ENCODE assay signal across 8 cellular contexts in genomic region chr7:100799037-100799896, GRCh38. TPM values are rescaled to one million over a fixed set of nuclear protein-coding genes. Genes with fewer than 3 reads are reported as not detected.
DNase-seq lines count a peak whose midpoint lies in the region; ATAC-seq and TF ChIP-seq lines count a peak whose summit lies in the region.

No MANE protein-coding gene starts in this region.

- WGBS in smooth muscle cell (ENCODE audit: low lambda C conversion rate) = 34% methylated on average over 14 of the region's 14 CpGs

- H3K4me1 ChIP-seq in SJCRH30 (peaks cover 19% of the 10 kb centered on the region), right atrium auricular region (peaks cover 0 to 46% of the 10 kb centered on the region in 2 donors), smooth muscle cell (ENCODE audit: low read depth) (peaks cover 15% of the 10 kb centered on the region)

- H3K36me3 ChIP-seq in SJCRH30 (0 out of 2 replicates have a peak, but pooled peaks cover under 1% of the 10 kb centered on the region), right atrium auricular region (peaks cover 1% of the 10 kb centered on the region), smooth muscle cell (ENCODE audit: low read depth) (no peaks in the 10 kb centered on the region)

- H3K9ac ChIP-seq in smooth muscle cell (ENCODE audit: low read depth) = no peak overlapping the region

- H3K27ac ChIP-seq in HL-60 (replicated peaks) = no peak overlapping the region
- no peak overlapping the region for H3K27ac ChIP-seq in SJCRH30
- H3K27ac ChIP-seq in right atrium auricular region = no peak overlapping the region
- H3K27ac ChIP-seq in smooth muscle cell (ENCODE audit: low read depth) = no peak overlapping the region

- no peaks in the 10 kb centered on the region for H3K79me2 ChIP-seq in smooth muscle cell (ENCODE audit: low read depth)

- H2AFZ ChIP-seq in smooth muscle cell (ENCODE audit: low read depth) = no peak overlapping the region

- peak; percentile 27 for DNase-seq in COR-L47 (lab: John Stamatoyannopoulos, UW)
- DNase-seq in HL-60 (ENCODE audit: low read depth in 1 of 2, low spot score in 1 of 2) = peak; percentile 72 to 87
- DNase-seq in SJCRH30 = peak; percentile 79 to 86
- DNase-seq in activated naive CD4-positive, alpha-beta T cell treated with anti-CD3 and anti-CD28 coated beads, Interleukin-2, amount 50 U/mL, for 16 hours = peak; percentile 47
- DNase-seq in right atrium auricular region (ENCODE audit: low spot score) = peak; percentile 70
- DNase-seq in smooth muscle cell (lab: John Stamatoyannopoulos, UW; ENCODE audit: unreplicated experiment) = peak; percentile 3

- TF ChIP-seq CTCF in HL-60 (IDR thresholded peaks at IDR 0.05; ENCODE audit: insufficient read depth, low read length) (peak; percentile 58), right atrium auricular region (IDR thresholded peaks at IDR 0.05) (peak in 1 of 2 donors; percentile 81), smooth muscle cell (IDR thresholded peaks at IDR 0.05; ENCODE audit: borderline replicate concordance, insufficient read depth, poor library complexity, severe bottlenecking) (peak; percentile 56)

- peaks cover 14% of the 10 kb centered on the region for H4K20me1 ChIP-seq in smooth muscle cell (ENCODE audit: low read depth)

- H3K9me3 ChIP-seq in SJCRH30 (replicated peaks) (no peaks in the 10 kb centered on the region), right atrium auricular region (no peaks in the 10 kb centered on the region), smooth muscle cell (replicated peaks; ENCODE audit: low read depth) (no peaks in the 10 kb centered on the region)

- no peak overlapping the region for H3K4me2 ChIP-seq in smooth muscle cell

- H3K4me3 ChIP-seq in HL-60 (replicated peaks; ENCODE audit: insufficient read depth, low read length) (no peak overlapping the region), SJCRH30 (no peak overlapping the region), right atrium auricular region (no peak overlapping the region), smooth muscle cell (no peak overlapping the region)

- no peak for ATAC-seq in GM21619 (IDR thresholded peaks at IDR 0.05; ENCODE audit: unreplicated experiment)
- ATAC-seq in GM21360 (IDR thresholded peaks at IDR 0.05; ENCODE audit: unreplicated experiment) = no peak

- no peaks in the 10 kb centered on the region for H3K27me3 ChIP-seq in HL-60 (ENCODE audit: insufficient read depth, poor library complexity, severe bottlenecking)
- peaks cover 10% of the 10 kb centered on the region; the same call in 1 of the 2 replicates for H3K27me3 ChIP-seq in SJCRH30
- no peaks in the 10 kb centered on the region for H3K27me3 ChIP-seq in right atrium auricular region
- no peaks in the 10 kb centered on the region for H3K27me3 ChIP-seq in smooth muscle cell (ENCODE audit: low read depth)

- peaks cover 9% of the 10 kb centered on the region for H3F3A ChIP-seq in smooth muscle cell (ENCODE audit: low read depth)

RNA-seq across cellular contexts. Expression of gene EPHB4, which starts 28.1 kb away (rescaled TPM):
- 61.7 and 62.3 TPM in 2 replicates for total RNA-seq in SJCRH30 (2014; rRNA removed; shearing (Covaris generic))
- total RNA-seq in right atrium auricular region (10 to 100 TPM; 25.0 to 64.6 TPM), smooth muscle cell (45.4 and 49.4 TPM in 2 replicates)
- 50.5 and 56.3 TPM in 2 replicates for polyA plus RNA-seq in smooth muscle cell

RNA-seq across cellular contexts. Expression of gene SLC12A9, which starts 53.2 kb away (rescaled TPM):
- 12.2 and 15.0 TPM in 2 replicates for total RNA-seq in SJCRH30 (2014; rRNA removed; shearing (Covaris generic))
- total RNA-seq in right atrium auricular region (1 to 10 TPM; 5.0 to 9.0 TPM), smooth muscle cell (8.9 and 16.8 TPM in 2 replicates)
- polyA plus RNA-seq in smooth muscle cell = 12.1 and 17.8 TPM in 2 replicates

Comparison
In these comparisons a context has a peak if more than half of its experiments do, and no peak if none do; other contexts are left out.
1. DNase-seq: peak in every context shown above with its lines; median percentile 82 in SJCRH30; 80 in HL-60; 70 in right atrium auricular region; 47 in activated naive CD4-positive, alpha-beta T cell treated with anti-CD3 and anti-CD28 coated beads, Interleukin-2, amount 50 U/mL, for 16 hours; 27 in COR-L47; 3 in smooth muscle cell.